Comparison of ENCODE assay signal across 16 cellular contexts in the genomic region with DNA sequence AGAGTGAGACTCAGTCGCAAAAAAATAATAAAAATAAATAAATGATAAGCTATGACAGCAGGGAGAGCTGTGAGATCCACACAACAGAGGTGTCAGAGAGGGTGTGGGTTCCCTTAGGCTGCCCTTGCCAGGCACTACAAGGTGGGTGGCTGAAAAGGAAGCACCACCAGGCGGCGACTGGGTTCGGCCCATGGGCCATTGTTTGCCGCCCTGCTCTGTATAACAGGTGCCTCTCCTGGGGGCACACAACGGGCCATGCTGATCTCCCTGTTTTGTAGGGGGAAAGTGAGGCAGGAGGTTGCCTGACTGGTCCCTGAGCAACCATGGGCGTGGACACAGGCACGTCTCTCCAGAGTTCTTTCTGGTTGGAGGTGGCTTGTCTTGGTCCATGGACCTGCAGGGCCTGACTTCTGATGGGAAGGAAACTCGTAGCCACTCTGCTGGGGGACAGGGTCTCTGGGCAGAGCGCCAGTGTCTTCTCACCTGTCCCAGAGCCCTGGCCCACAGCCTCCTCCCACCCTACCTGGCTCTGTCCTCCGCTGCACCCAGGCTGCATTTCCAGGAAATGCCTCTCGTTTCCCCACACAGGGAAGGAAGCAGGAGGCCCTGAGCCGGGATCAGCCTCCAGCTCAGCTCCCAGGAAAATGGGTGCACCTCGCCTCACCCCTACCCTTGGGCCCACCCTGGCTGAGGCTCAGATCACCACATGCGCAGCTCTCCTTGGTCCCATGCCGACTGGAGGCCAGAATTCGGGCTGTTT.
"Had no signal": no experiment of that assay in that cellular context is flagged by ENCODE, and none has a peak within 500 bp of the region (broad histone marks: within the 10 kb centered on the region; RNA-seq: fewer than 3 reads in every experiment).

No MANE protein-coding gene starts in this region.

- H3K27me3 ChIP-seq: ascending aorta, heart right ventricle, tibial artery, uterus had no signal

- DNase-seq: activated CD4-positive, alpha-beta T cell treated with anti-CD3 and anti-CD28 coated beads, Interleukin-2, amount 50 U/mL, for 48 hours; activated naive CD4-positive, alpha-beta T cell; activated T-cell treated with anti-CD3 and anti-CD28 coated beads, Interleukin-2, amount 50 U/mL, for 72 hours; heart right ventricle; islet precursor cell; retina; T-helper 2 cell; tibial artery; uterus had no signal

- H3K4me3 ChIP-seq: ascending aorta, heart right ventricle, tibial artery, uterus had no signal

- H3K9me3 ChIP-seq: ascending aorta, tibial artery, uterus had no signal

- H3K36me3 ChIP-seq: uterus had no signal

- FAIRE-seq: bronchial epithelial cell, colon, endothelial cell of umbilical vein, frontal cortex, TTC549 had no signal

- H3K4me3 Mint-ChIP-seq: activated T-cell treated with anti-CD3 and anti-CD28 coated beads, Interleukin-2, amount 50 U/mL, for 72 hours; mesothelial cell of epicardium had no signal

- H3K4me1 ChIP-seq: ascending aorta, tibial artery, uterus had no signal

- H3K27ac ChIP-seq: ascending aorta, heart right ventricle, tibial artery, uterus had no signal

- H3K9me3 Mint-ChIP-seq: activated T-cell treated with anti-CD3 and anti-CD28 coated beads, Interleukin-2, amount 50 U/mL, for 72 hours had no signal

- H3K27ac Mint-ChIP-seq: activated T-cell treated with anti-CD3 and anti-CD28 coated beads, Interleukin-2, amount 50 U/mL, for 72 hours; mesothelial cell of epicardium had no signal

- ATAC-seq: activated T-cell treated with anti-CD3 and anti-CD28 coated beads, Interleukin-2, amount 50 U/mL, for 72 hours; heart right ventricle had no signal
